9 cellular contexts compared by ENCODE assay signal in the genomic region with DNA sequence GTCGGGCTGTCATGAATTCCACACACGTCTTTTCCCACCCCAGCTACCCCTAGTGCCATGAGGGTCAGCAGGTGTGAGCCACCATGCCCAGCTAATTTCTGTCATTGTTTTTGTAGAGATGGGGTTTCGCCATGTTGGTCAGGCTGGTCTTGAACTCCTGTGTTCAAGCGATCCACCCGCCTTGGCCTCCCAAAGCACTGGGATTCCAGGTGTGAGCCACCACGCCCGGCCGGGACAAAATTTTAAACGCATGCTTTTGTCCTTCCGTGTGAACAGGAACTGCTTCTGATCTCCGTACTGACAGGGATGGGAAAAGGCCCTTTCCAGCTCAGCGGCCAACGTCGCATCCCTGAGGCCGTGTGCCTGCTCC. TPM values are rescaled to one million over a fixed set of nuclear protein-coding genes. Genes with fewer than 3 reads are reported as not detected.
DNase-seq lines count a peak whose midpoint lies in the region; TF ChIP-seq lines count a peak whose summit lies in the region.
"Had no signal": no experiment of that assay in that cellular context is flagged by ENCODE, and none has a peak within 500 bp of the region (broad histone marks: within the 10 kb centered on the region; RNA-seq: fewer than 3 reads in every experiment).

No MANE protein-coding gene starts in this region.

- no peak for DNase-seq in activated T-cell treated with anti-CD3 and anti-CD28 coated beads, Interleukin-2, amount 50 U/mL, for 24 hours
- DNase-seq in activated T-cell treated with anti-CD3 and anti-CD28 coated beads, Interleukin-2, amount 50 U/mL, for 48 hours = no peak
- no peak for DNase-seq in WERI-Rb-1
- no peak for DNase-seq in mesenchymal stem cell
- no peak for DNase-seq in tibial artery
- no peak for DNase-seq in putamen (ENCODE audit: low spot score)
- DNase-seq in NCI-H2171 treated with DMSO at 0.1 percent for 48 hours (lab: John Stamatoyannopoulos, UW) = no peak
- no peak for DNase-seq in midbrain (lab: John Stamatoyannopoulos, UW)

- peaks cover 7% of the 10 kb centered on the region for H3K9me3 ChIP-seq in WERI-Rb-1 (ENCODE audit: severe bottlenecking)
- H3K9me3 ChIP-seq in mesenchymal stem cell (ENCODE audit: control insufficient read depth, low read length) = no peaks in the 10 kb centered on the region
- no peaks in the 10 kb centered on the region for H3K9me3 ChIP-seq in tibial artery

- H2BK5ac ChIP-seq in mesenchymal stem cell (ENCODE audit: low read depth, low read length, poor library complexity, severe bottlenecking) = no peak overlapping the region

- no peak overlapping the region for H3K23ac ChIP-seq in mesenchymal stem cell (ENCODE audit: low read length in 2 of 2)

- H3K4me2 ChIP-seq in mesenchymal stem cell (ENCODE audit: low read length, poor library complexity, severe bottlenecking) = no peak overlapping the region

- H3K4me3 ChIP-seq in WERI-Rb-1 (ENCODE audit: low read depth, low read length) (no peak overlapping the region), mesenchymal stem cell (ENCODE audit: insufficient read depth in 1 of 2, low read depth in 1 of 2, low read length in 2 of 2) (peak overlapping the region in 1 of 2 experiments; percentile 67), tibial artery (peak overlapping the region; percentile 18 to 32)

- H3K4me3 Mint-ChIP-seq in activated T-cell treated with anti-CD3 and anti-CD28 coated beads, Interleukin-2, amount 50 U/mL, for 24 hours = no peak overlapping the region

- peak overlapping the region in 1 of 2 experiments; percentile 47 for H3K4ac ChIP-seq in mesenchymal stem cell (ENCODE audit: low read depth in 1 of 2, low read length in 2 of 2)

- peak overlapping the region; percentile 98 for H4K8ac ChIP-seq in mesenchymal stem cell (ENCODE audit: low read length)

- H3K36me3 Mint-ChIP-seq in activated T-cell treated with anti-CD3 and anti-CD28 coated beads, Interleukin-2, amount 50 U/mL, for 24 hours (ENCODE audit: low read depth) = no peaks in the 10 kb centered on the region
- H3K36me3 Mint-ChIP-seq: activated naive CD8-positive, alpha-beta T cell had no signal

- no peaks in the 10 kb centered on the region for H3K36me3 ChIP-seq in WERI-Rb-1
- H3K36me3 ChIP-seq in mesenchymal stem cell (ENCODE audit: control insufficient read depth in 1 of 2, insufficient read depth in 2 of 2, low read depth in 1 of 2, low read length in 2 of 2) = no peaks in the 10 kb centered on the region
- no peaks in the 10 kb centered on the region for H3K36me3 ChIP-seq in tibial artery

- H3K79me1 ChIP-seq in mesenchymal stem cell (replicated peaks; ENCODE audit: low read length, poor library complexity, severe bottlenecking) = no peaks in the 10 kb centered on the region

- peaks cover 23% of the 10 kb centered on the region for H3K27me3 Mint-ChIP-seq in activated T-cell treated with anti-CD3 and anti-CD28 coated beads, Interleukin-2, amount 50 U/mL, for 24 hours

- no peak overlapping the region for H2BK12ac ChIP-seq in mesenchymal stem cell (ENCODE audit: low read length in 2 of 2)

- H2AK5ac ChIP-seq in mesenchymal stem cell (ENCODE audit: low read length, severe bottlenecking) = no peak overlapping the region

- no peak for TF ChIP-seq CTCF in WERI-Rb-1 (IDR thresholded peaks at IDR 0.05; ENCODE audit: low read depth, low read length)
- no peak for TF ChIP-seq CTCF in tibial artery (IDR thresholded peaks at IDR 0.05)

- H3K18ac ChIP-seq in mesenchymal stem cell (ENCODE audit: low read depth in 1 of 2, low read length in 2 of 2) = peak overlapping the region; percentile 37 to 80

- H3K27me3 ChIP-seq in WERI-Rb-1 (ENCODE audit: insufficient read depth, low read depth, severe bottlenecking) (no peaks in the 10 kb centered on the region), mesenchymal stem cell (ENCODE audit: control insufficient read depth in 1 of 2, insufficient read depth in 1 of 2, low read length in 2 of 2) (peaks cover 0 to 19% of the 10 kb centered on the region in 2 experiments), tibial artery (peaks cover 0 to 26% of the 10 kb centered on the region in 2 donors)

- peak overlapping the region; percentile 52 for H3K27ac ChIP-seq in WERI-Rb-1
- H3K27ac ChIP-seq in mesenchymal stem cell (ENCODE audit: low read length, poor library complexity, severe bottlenecking) = no peak overlapping the region
- no peak overlapping the region for H3K27ac ChIP-seq in tibial artery

- peak overlapping the region; percentile 42 for H2BK120ac ChIP-seq in mesenchymal stem cell (ENCODE audit: low read depth, low read length)

- WGBS in mesenchymal stem cell = 92% methylated on average over 13 of the region's 15 CpGs

- H2AFZ ChIP-seq in mesenchymal stem cell (ENCODE audit: low read depth, low read length) = no peak overlapping the region

- peak overlapping the region; percentile 75 for H3K27ac Mint-ChIP-seq in activated T-cell treated with anti-CD3 and anti-CD28 coated beads, Interleukin-2, amount 50 U/mL, for 24 hours
- H3K27ac Mint-ChIP-seq: activated naive CD8-positive, alpha-beta T cell had no signal

- H3K4me1 ChIP-seq in mesenchymal stem cell (ENCODE audit: control insufficient read depth, insufficient read depth, low read depth, low read length) = peaks cover 12% of the 10 kb centered on the region
- H3K4me1 ChIP-seq in tibial artery = peaks cover 0 to 9% (median 7%) of the 10 kb centered on the region in 4 donors

- H4K91ac ChIP-seq in mesenchymal stem cell (ENCODE audit: low read length) = peak overlapping the region; percentile 70

- intact Hi-C loops in tibial artery (cut with DNase I; ENCODE audit: low total_unique reads) = no loop called here

- peaks cover 15% of the 10 kb centered on the region for H3K4me1 Mint-ChIP-seq in activated T-cell treated with anti-CD3 and anti-CD28 coated beads, Interleukin-2, amount 50 U/mL, for 24 hours (ENCODE audit: low read depth)

- no peaks in the 10 kb centered on the region for H3K9me3 Mint-ChIP-seq in activated T-cell treated with anti-CD3 and anti-CD28 coated beads, Interleukin-2, amount 50 U/mL, for 24 hours

- no peak overlapping the region for H3K14ac ChIP-seq in mesenchymal stem cell (ENCODE audit: low read length in 2 of 2)

- peak overlapping the region; percentile 44 for H2BK15ac ChIP-seq in mesenchymal stem cell (ENCODE audit: low read depth, poor library complexity, severe bottlenecking)

- H3K9ac ChIP-seq in mesenchymal stem cell (ENCODE audit: low read length) = peak overlapping the region; percentile 48

RNA-seq across cellular contexts. Expression of gene ZFAND2A, which starts 15.6 kb away (rescaled TPM):
- polyA plus RNA-seq in mesenchymal stem cell (2013, experiment 1 of 2) = 16.9 TPM
- 17.7 TPM for polyA plus RNA-seq in mesenchymal stem cell (2013, experiment 2 of 2)

RNA-seq across cellular contexts. Expression of gene UNCX, which starts 57.1 kb away (rescaled TPM):
- polyA plus RNA-seq in mesenchymal stem cell (2013, experiment 1 of 2) = not detected
- not detected for polyA plus RNA-seq in mesenchymal stem cell (2013, experiment 2 of 2)
